Comparison of ENCODE assay signal across 8 cellular contexts in genomic region chr3:11803977-11804903, GRCh38. TPM values are rescaled to one million over a fixed set of nuclear protein-coding genes. Genes with fewer than 3 reads are reported as not detected.
DNase-seq lines count a peak whose midpoint lies in the region; ATAC-seq, FAIRE-seq and TF ChIP-seq lines count a peak whose summit lies in the region.

No MANE protein-coding gene starts in this region.

- H3K4me1 ChIP-seq in lower lobe of right lung (no peaks in the 10 kb centered on the region), upper lobe of right lung (no peaks in the 10 kb centered on the region)

- DNase-seq in DMS 273 treated with DMSO at 0.1 percent for 48 hours (lab: John Stamatoyannopoulos, UW): peak; percentile 7
- DNase-seq in NAMALWA (ENCODE audit: low spot score): peak; percentile 80
- DNase-seq in dorsolateral prefrontal cortex: peak in 5 of 10 donors; percentile 24 to 43 (median 38)
- peak; percentile 53 for DNase-seq in lower lobe of right lung
- no peak for DNase-seq in upper lobe of right lung

- intact Hi-C loops in dorsolateral prefrontal cortex (cut with DNase I) (loop anchor here (2.0 to 10.0 kb wide), 4 partner anchors 147 to 429 kb away; partner anchors contain the start of gene VGLL4 (in 1 of the 2)), lower lobe of right lung (cut with DNase I) (no loop called here), upper lobe of right lung (cut with DNase I) (loop anchor here (5.0 kb wide), 1 partner anchor 427 kb away; no protein-coding TSS in a partner anchor)

- H3K27ac ChIP-seq in dorsolateral prefrontal cortex (no peak overlapping the region), lower lobe of right lung (no peak overlapping the region), upper lobe of right lung (no peak overlapping the region)

- TF ChIP-seq CTCF in dorsolateral prefrontal cortex (IDR thresholded peaks at IDR 0.05 in 54 of 56, conservative IDR thresholded peaks at IDR 0.05 in 2 of 56; ENCODE audit: low read depth in 1 of 56, partially characterized antibody in 56 of 56) (peak; percentile 47 to 85 (median 76)), lower lobe of right lung (IDR thresholded peaks at IDR 0.05) (peak; percentile 68), upper lobe of right lung (IDR thresholded peaks at IDR 0.05) (peak; percentile 77)

- H3K4me3 ChIP-seq in dorsolateral prefrontal cortex (no peak overlapping the region), lower lobe of right lung (no peak overlapping the region), upper lobe of right lung (no peak overlapping the region)

- H3K27me3 ChIP-seq in dorsolateral prefrontal cortex (no peaks in the 10 kb centered on the region), lower lobe of right lung (ENCODE audit: low read depth) (no peaks in the 10 kb centered on the region), upper lobe of right lung (no peaks in the 10 kb centered on the region)

- H3K36me3 ChIP-seq in lower lobe of right lung (peaks cover 52% of the 10 kb centered on the region), upper lobe of right lung (peaks cover 36% of the 10 kb centered on the region)

- ATAC-seq in GM21447 (IDR thresholded peaks at IDR 0.05; ENCODE audit: unreplicated experiment): peak; percentile 74
- ATAC-seq in lower lobe of right lung: peak; percentile 82 to 83
- peak; percentile 93 for ATAC-seq in upper lobe of right lung
- no peak for ATAC-seq in GM19467 (IDR thresholded peaks at IDR 0.05; ENCODE audit: unreplicated experiment)

- H3K9me3 ChIP-seq in lower lobe of right lung: no peaks in the 10 kb centered on the region
- no peaks in the 10 kb centered on the region for H3K9me3 ChIP-seq in upper lobe of right lung

- peak; percentile 78 for FAIRE-seq in TTC549 (lab: Jason Lieb, UNC)

RNA-seq across cellular contexts. Expression of gene TAMM41, which starts 42.4 kb away (rescaled TPM):
- total RNA-seq in dorsolateral prefrontal cortex (10 to 100 TPM; 19.6 to 60.4 (median 33.1) TPM), lower lobe of right lung (14.9 TPM), upper lobe of right lung (13.0 TPM)
